16 cellular contexts compared by ENCODE assay signal in genomic region chr10:132610071-132610701, GRCh38.
"Had no signal": no experiment of that assay in that cellular context is flagged by ENCODE, and none has a peak within 500 bp of the region (broad histone marks: within the 10 kb centered on the region; RNA-seq: fewer than 3 reads in every experiment).

No MANE protein-coding gene starts in this region.

- H3K9ac ChIP-seq: neural progenitor cell, parathyroid adenoma had no signal

- H3K27ac ChIP-seq: cardiac muscle cell, foreskin keratinocyte, neural progenitor cell, parathyroid adenoma, transverse colon had no signal

- H3K36me3 ChIP-seq: cardiac muscle cell, neural progenitor cell, transverse colon had no signal

- H3K4me2 ChIP-seq: neural progenitor cell had no signal

- H3K27ac Mint-ChIP-seq: activated CD4-positive, alpha-beta memory T cell treated with anti-CD3 and anti-CD28 coated beads, Interleukin-2, amount 10 ng/mL, durations not matched to agents 7 days and 5 days; activated CD4-positive, alpha-beta T cell treated with anti-CD3 and anti-CD28 coated beads for 36 hours had no signal

- H3K36me3 Mint-ChIP-seq: neural progenitor cell had no signal

- H3K4me1 ChIP-seq: foreskin keratinocyte, parathyroid adenoma had no signal

- ATAC-seq: foreskin keratinocyte had no signal

- DNase-seq: activated CD4-positive, alpha-beta memory T cell treated with anti-CD3 and anti-CD28 coated beads, Interleukin-2, amount 10 ng/mL, durations not matched to agents 7 days and 5 days; activated CD8-positive, alpha-beta memory T cell treated with anti-CD3 and anti-CD28 coated beads, Interleukin-2, amount 50 U/mL, for 4 hours; cortex of kidney; effector CD4-positive, alpha-beta T cell; foreskin keratinocyte; glutamatergic neuron; hypothalamus; SIG-M5; stimulated activated CD4-positive, alpha-beta T cell treated with anti-CD3 and anti-CD28 coated beads, Interleukin-2, amount 100 ng/mL, for 48 hours; stimulated activated naive CD4-positive, alpha-beta T cell treated with Interleukin-2 at 50 U/mL for 16 hours; transverse colon had no signal

- H3K27me3 Mint-ChIP-seq: activated CD4-positive, alpha-beta memory T cell treated with anti-CD3 and anti-CD28 coated beads, Interleukin-2, amount 10 ng/mL, durations not matched to agents 7 days and 5 days; activated CD4-positive, alpha-beta T cell treated with anti-CD3 and anti-CD28 coated beads for 36 hours had no signal

- H3K9me3 ChIP-seq: transverse colon had no signal

- H3K4me3 ChIP-seq: cardiac muscle cell, lung, neural progenitor cell, transverse colon had no signal

- H3K27me3 ChIP-seq: cardiac muscle cell, foreskin keratinocyte, neural progenitor cell, transverse colon had no signal

- H3K9me3 Mint-ChIP-seq: activated CD4-positive, alpha-beta memory T cell treated with anti-CD3 and anti-CD28 coated beads, Interleukin-2, amount 10 ng/mL, durations not matched to agents 7 days and 5 days; neural progenitor cell had no signal

- H2AFZ ChIP-seq: neural progenitor cell, parathyroid adenoma had no signal

- H3K4me3 Mint-ChIP-seq: activated CD4-positive, alpha-beta memory T cell treated with anti-CD3 and anti-CD28 coated beads, Interleukin-2, amount 10 ng/mL, durations not matched to agents 7 days and 5 days; activated CD4-positive, alpha-beta T cell treated with anti-CD3 and anti-CD28 coated beads for 36 hours; neural progenitor cell had no signal
